ENCODE assay signal across 10 cellular contexts in genomic region chr4:89000844-89001360, GRCh38. TPM values are rescaled to one million over a fixed set of nuclear protein-coding genes. Genes with fewer than 3 reads are reported as not detected.
DNase-seq lines count a peak whose midpoint lies in the region; ATAC-seq, FAIRE-seq and TF ChIP-seq lines count a peak whose summit lies in the region.
"Had no signal": no experiment of that assay in that cellular context is flagged by ENCODE, and none has a peak within 500 bp of the region (broad histone marks: within the 10 kb centered on the region; RNA-seq: fewer than 3 reads in every experiment).

No MANE protein-coding gene starts in this region.

- ATAC-seq in omental fat pad (ENCODE audit: low FRiP score): no peak
- ATAC-seq: stimulated activated effector memory CD8-positive, alpha-beta T cell treated with anti-CD3 and anti-CD28 coated beads, Interleukin-12 subunit alpha, Interleukin-12 subunit beta, amount 100 ng/mL, for 72 hours had no signal

- H3K4me1 ChIP-seq in small intestine (ENCODE audit: control insufficient read depth in 2 of 2, insufficient read depth in 1 of 2, low read depth in 1 of 2, low read length in 1 of 2): peaks cover 3 to 6% of the 10 kb centered on the region in 2 donors

- DNase-seq in NCI-H2227 (lab: John Stamatoyannopoulos, UW; ENCODE audit: unreplicated experiment): peak; percentile 34
- DNase-seq in NCI-H2227 treated with DMSO at 0.1 percent for 48 hours (lab: John Stamatoyannopoulos, UW): no peak
- DNase-seq in NCI-H446 (lab: John Stamatoyannopoulos, UW): peak; percentile 71 to 81
- peak; percentile 79 for DNase-seq in dermis blood vessel endothelial cell
- DNase-seq in small intestine: peak; percentile 94
- no peak for DNase-seq in omental fat pad (ENCODE audit: low spot score)
- no peak for DNase-seq in NOMO-1 treated with DMSO at 0.1 percent for 48 hours (lab: John Stamatoyannopoulos, UW; ENCODE audit: unreplicated experiment)
- no peak for DNase-seq in frontal cortex (ENCODE audit: low spot score in 2 of 2)

- H3K27me3 ChIP-seq in small intestine (ENCODE audit: control insufficient read depth in 2 of 2, insufficient read depth in 2 of 2, low read length in 2 of 2): no peaks in the 10 kb centered on the region

- no peak for TF ChIP-seq CTCF in omental fat pad (IDR thresholded peaks at IDR 0.05)

- WGBS in small intestine, 3 donors: 30 to 65% (median 45%) methylated on average over 3 of the region's 3 CpGs

- FAIRE-seq in small intestine (lab: Jason Lieb, UNC): no peak
- FAIRE-seq in frontal cortex (lab: Jason Lieb, UNC): no peak
- FAIRE-seq: A204.1 had no signal

- no peaks in the 10 kb centered on the region for H3K36me3 ChIP-seq in small intestine (ENCODE audit: control insufficient read depth in 2 of 2, insufficient read depth in 2 of 2, low read length in 2 of 2)

- H3K9me3 ChIP-seq in small intestine (ENCODE audit: control insufficient read depth, low read depth): no peaks in the 10 kb centered on the region

- H3K4me3 ChIP-seq in small intestine (ENCODE audit: low read depth in 1 of 2, low read length in 2 of 2): no peak overlapping the region

- H3K27ac ChIP-seq in small intestine (ENCODE audit: low read depth in 1 of 2, low read length in 1 of 2): no peak overlapping the region

RNA-seq across cellular contexts. Expression of gene FAM13A, which starts 56.1 kb away (rescaled TPM):
- total RNA-seq in dermis blood vessel endothelial cell (1.3 and 1.7 TPM in 2 replicates), omental fat pad (10 to 100 TPM; 48.5 to 84.2 (median 51.2) TPM), frontal cortex (52.2 TPM)
- polyA plus RNA-seq in small intestine: 10 to 100 TPM; 11.2 to 75.1 (median 41.6) TPM

Comparison
In these comparisons a context has a peak if more than half of its experiments do, and no peak if none do; other contexts are left out.
1. DNase-seq: peak in NCI-H2227 (single experiment), NCI-H446 (2 of 2), dermis blood vessel endothelial cell (single experiment) and small intestine (single experiment); none in NCI-H2227 treated with DMSO at 0.1 percent for 48 hours (single experiment), omental fat pad (single experiment), NOMO-1 treated with DMSO at 0.1 percent for 48 hours (single experiment) and frontal cortex (0 of 2).
2. RNA of gene FAM13A, which starts 56.1 kb away (total RNA-seq): 48.5 to 84.2 TPM in omental fat pad and 52.2 TPM in frontal cortex (single experiment); 1.3 to 1.7 TPM in dermis blood vessel endothelial cell; every median in the first group is over 10 times any median in the second.